ENCODE assay signal across 1 cellular context in the genomic region with DNA sequence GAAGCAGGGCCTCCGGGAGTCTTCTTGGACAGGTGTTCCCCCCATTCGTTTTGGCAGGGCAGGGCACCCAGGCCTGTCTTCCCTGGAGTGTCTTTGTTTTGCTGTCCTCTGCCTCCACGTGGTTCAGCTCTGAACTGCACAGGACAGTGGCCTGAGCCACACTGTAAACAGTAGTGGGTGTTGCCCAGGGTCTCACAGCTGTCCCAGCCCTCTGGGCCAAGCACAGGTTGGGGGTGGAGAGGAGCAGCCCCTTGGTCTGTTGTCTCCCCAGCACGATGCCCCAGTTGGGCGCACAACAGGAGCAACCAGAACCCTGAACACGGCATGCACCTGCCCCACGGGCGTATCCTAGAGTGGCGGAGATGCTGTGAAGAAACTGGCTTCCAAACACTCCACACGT.
TF ChIP-seq lines count a peak whose summit lies in the region.

No MANE protein-coding gene starts in this region.

TF ChIP-seq in GM12878, 131 proteins besides CTCF, POLR2A, EP300 and RAD21:
- TF ChIP-seq SMAD5 (IDR thresholded peaks at IDR 0.05; ENCODE audit: low read depth) (no peak), SMC3 (IDR thresholded peaks at IDR 0.05; ENCODE audit: borderline replicate concordance, low read length) (0 out of 2 replicates have a peak, but pooled peaks have one; percentile 9), POLR2AphosphoS2 (IDR thresholded peaks at IDR 0.05; ENCODE audit: low read depth, low read length) (no peak), IKZF1 (conservative IDR thresholded peaks at IDR 0.05) (no peak), CBX5 (IDR thresholded peaks at IDR 0.05; ENCODE audit: low read depth) (no peak), MEF2A (IDR thresholded peaks at IDR 0.05; ENCODE audit: insufficient read depth, low read depth, low read length) (no peak)
- TF ChIP-seq, protein P1, sequence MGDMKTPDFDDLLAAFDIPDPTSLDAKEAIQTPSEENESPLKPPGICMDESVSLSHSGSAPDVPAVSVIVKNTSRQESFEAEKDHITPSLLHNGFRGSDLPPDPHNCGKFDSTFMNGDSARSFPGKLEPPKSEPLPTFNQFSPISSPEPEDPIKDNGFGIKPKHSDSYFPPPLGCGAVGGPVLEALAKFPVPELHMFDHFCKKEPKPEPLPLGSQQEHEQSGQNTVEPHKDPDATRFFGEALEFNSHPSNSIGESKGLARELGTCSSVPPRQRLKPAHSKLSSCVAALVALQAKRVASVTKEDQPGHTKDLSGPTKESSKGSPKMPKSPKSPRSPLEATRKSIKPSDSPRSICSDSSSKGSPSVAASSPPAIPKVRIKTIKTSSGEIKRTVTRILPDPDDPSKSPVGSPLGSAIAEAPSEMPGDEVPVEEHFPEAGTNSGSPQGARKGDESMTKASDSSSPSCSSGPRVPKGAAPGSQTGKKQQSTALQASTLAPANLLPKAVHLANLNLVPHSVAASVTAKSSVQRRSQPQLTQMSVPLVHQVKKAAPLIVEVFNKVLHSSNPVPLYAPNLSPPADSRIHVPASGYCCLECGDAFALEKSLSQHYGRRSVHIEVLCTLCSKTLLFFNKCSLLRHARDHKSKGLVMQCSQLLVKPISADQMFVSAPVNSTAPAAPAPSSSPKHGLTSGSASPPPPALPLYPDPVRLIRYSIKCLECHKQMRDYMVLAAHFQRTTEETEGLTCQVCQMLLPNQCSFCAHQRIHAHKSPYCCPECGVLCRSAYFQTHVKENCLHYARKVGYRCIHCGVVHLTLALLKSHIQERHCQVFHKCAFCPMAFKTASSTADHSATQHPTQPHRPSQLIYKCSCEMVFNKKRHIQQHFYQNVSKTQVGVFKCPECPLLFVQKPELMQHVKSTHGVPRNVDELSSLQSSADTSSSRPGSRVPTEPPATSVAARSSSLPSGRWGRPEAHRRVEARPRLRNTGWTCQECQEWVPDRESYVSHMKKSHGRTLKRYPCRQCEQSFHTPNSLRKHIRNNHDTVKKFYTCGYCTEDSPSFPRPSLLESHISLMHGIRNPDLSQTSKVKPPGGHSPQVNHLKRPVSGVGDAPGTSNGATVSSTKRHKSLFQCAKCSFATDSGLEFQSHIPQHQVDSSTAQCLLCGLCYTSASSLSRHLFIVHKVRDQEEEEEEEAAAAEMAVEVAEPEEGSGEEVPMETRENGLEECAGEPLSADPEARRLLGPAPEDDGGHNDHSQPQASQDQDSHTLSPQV (IDR thresholded peaks at IDR 0.05) = no peak
- TF ChIP-seq, protein P2, sequence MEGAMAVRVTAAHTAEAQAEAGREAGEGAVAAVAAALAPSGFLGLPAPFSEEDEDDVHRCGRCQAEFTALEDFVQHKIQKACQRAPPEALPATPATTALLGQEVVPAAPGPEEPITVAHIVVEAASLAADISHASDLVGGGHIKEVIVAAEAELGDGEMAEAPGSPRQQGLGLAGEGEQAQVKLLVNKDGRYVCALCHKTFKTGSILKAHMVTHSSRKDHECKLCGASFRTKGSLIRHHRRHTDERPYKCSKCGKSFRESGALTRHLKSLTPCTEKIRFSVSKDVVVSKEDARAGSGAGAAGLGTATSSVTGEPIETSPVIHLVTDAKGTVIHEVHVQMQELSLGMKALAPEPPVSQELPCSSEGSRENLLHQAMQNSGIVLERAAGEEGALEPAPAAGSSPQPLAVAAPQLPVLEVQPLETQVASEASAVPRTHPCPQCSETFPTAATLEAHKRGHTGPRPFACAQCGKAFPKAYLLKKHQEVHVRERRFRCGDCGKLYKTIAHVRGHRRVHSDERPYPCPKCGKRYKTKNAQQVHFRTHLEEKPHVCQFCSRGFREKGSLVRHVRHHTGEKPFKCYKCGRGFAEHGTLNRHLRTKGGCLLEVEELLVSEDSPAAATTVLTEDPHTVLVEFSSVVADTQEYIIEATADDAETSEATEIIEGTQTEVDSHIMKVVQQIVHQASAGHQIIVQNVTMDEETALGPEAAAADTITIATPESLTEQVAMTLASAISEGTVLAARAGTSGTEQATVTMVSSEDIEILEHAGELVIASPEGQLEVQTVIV (IDR thresholded peaks at IDR 0.05; ENCODE audit: borderline replicate concordance, partially characterized antibody) = no peak
